ENCODE assay signal across 10 cellular contexts in the genomic region with DNA sequence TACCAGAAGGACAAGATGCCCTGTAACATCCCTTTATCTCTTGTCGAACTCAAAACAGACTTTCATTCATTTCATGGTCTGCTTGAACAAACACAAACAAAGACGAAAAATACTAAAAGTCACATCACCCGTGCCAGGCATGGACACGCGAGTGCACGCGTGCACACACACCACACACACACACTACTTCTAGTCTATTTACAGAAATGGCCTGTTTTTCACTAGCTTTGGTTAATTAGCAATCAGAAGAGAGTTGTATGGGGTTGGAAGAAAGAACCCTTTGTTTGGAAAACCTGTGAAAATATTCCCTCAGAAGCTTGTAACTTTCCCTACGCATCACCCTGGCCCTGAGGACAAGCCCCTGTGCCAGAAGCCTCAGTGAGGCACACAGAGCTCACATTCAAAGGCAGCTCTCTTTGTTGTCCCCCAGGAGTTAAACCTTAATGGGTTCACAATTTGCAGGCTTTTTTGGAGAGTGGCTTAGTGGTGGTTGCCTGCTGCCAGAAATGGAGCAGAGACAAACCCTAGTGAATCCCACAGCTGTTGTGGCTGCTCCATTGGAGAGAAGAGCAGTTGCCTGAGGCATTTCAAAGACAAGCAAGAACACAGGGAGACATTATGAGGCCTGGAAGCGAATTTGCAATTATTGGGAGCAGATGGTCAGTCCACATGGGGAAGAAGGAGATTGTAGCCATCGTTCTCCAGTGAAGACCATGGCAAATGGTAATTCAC. TPM values are rescaled to one million over a fixed set of nuclear protein-coding genes. Genes with fewer than 3 reads are reported as not detected.
DNase-seq lines count a peak whose midpoint lies in the region; ATAC-seq and TF ChIP-seq lines count a peak whose summit lies in the region.
"Had no signal": no experiment of that assay in that cellular context is flagged by ENCODE, and none has a peak within 500 bp of the region (broad histone marks: within the 10 kb centered on the region; RNA-seq: fewer than 3 reads in every experiment).

No MANE protein-coding gene starts in this region.

- POLR2A ChIA-PET in AG04450 (lab: Yijun Ruan, JAX): no interaction called here
- POLR2A ChIA-PET in Panc1 (lab: Charles Lee): no interaction called here

- ATAC-seq in Panc1 (0 out of 2 replicates have a peak, but pooled peaks have one; percentile 32), foreskin keratinocyte (no peak), GM18858 (IDR thresholded peaks at IDR 0.05; ENCODE audit: unreplicated experiment) (no peak)

- H3K36me3 ChIP-seq in Panc1 (ENCODE audit: control insufficient read depth, insufficient read depth, low read length) (no peaks in the 10 kb centered on the region), osteoblast (ENCODE audit: insufficient read depth, low read length) (peaks cover 12% of the 10 kb centered on the region)

- CTCF ChIA-PET in AG04450 (lab: Charles Lee) (interaction anchor here (0.6 to 2.3 kb wide), 6 partner anchors 15 to 561 kb away, joined by 3 to 7 read pairs (median 3); no protein-coding TSS in a partner anchor), Panc1 (lab: Charles Lee) (no interaction called here)

- H3K9me3 ChIP-seq in AG04450 (ENCODE audit: control insufficient read depth, insufficient read depth, low read length): no peaks in the 10 kb centered on the region; the same call in 1 of the 2 replicates
- no peaks in the 10 kb centered on the region for H3K9me3 ChIP-seq in Panc1 (ENCODE audit: control insufficient read depth, insufficient read depth, low read depth, low read length)
- H3K9me3 ChIP-seq in osteoblast (ENCODE audit: low read depth, low read length): no peaks in the 10 kb centered on the region

- TF ChIP-seq CTCF in AG04450 (IDR thresholded peaks at IDR 0.05; ENCODE audit: low read depth, low read length) (no peak), Panc1 (IDR thresholded peaks at IDR 0.05) (no peak), foreskin keratinocyte (conservative IDR thresholded peaks at IDR 0.05) (no peak), osteoblast (IDR thresholded peaks at IDR 0.05; ENCODE audit: extremely low read depth, low read depth, low read length) (no peak), GM13976 (IDR thresholded peaks at IDR 0.05; ENCODE audit: borderline replicate concordance, control extremely low read depth, extremely low read depth, insufficient read depth, missing control alignments) (no peak)

- in situ Hi-C loops in Panc1 (cut with HindIII; ENCODE audit: low pct_unique_long_range_greater_than_20kb, low sequenced_read_pairs): no loop called here
- in situ Hi-C loops in GM13976 (cut with MboI; ENCODE audit: low sequenced_read_pairs, unreplicated experiment): no loop called here

- H3K27me3 ChIP-seq in AG04450 (ENCODE audit: control insufficient read depth, insufficient read depth, low read length): no peaks in the 10 kb centered on the region
- H3K27me3 ChIP-seq in Panc1 (ENCODE audit: control insufficient read depth, insufficient read depth, low read length): no peaks in the 10 kb centered on the region
- no peaks in the 10 kb centered on the region for H3K27me3 ChIP-seq in foreskin keratinocyte
- no peaks in the 10 kb centered on the region for H3K27me3 ChIP-seq in osteoblast (ENCODE audit: insufficient read depth, low read length)

- no peaks in the 10 kb centered on the region for H4K20me1 ChIP-seq in osteoblast (ENCODE audit: insufficient read depth, low read length)

- intact Hi-C loops in Panc1 (cut with micrococcal nuclease; ENCODE audit: unreplicated experiment): loop anchor here (5.0 kb wide), 1 partner anchor 313 kb away; no protein-coding TSS in a partner anchor

- no peak for DNase-seq in AG04450 (ENCODE audit: low read depth, low spot score)
- DNase-seq in Panc1 (ENCODE audit: low read depth, low spot score): no peak
- no peak for DNase-seq in foreskin keratinocyte
- DNase-seq in osteoblast (ENCODE audit: insufficient read length, low spot score, missing footprints): no peak
- DNase-seq in NCI-H1694 (lab: John Stamatoyannopoulos, UW): no peak
- DNase-seq in GM13976 (ENCODE audit: low spot score): no peak
- no peak for DNase-seq in HT-29 (ENCODE audit: low spot score)
- DNase-seq: activated naive CD4-positive, alpha-beta T cell treated with anti-CD3 and anti-CD28 coated beads for 36 hours; T-helper 1 cell had no signal

- H3K4me1 ChIP-seq in Panc1 (ENCODE audit: control insufficient read depth, insufficient read depth, low read length): peaks cover 17% of the 10 kb centered on the region
- peaks cover 38% of the 10 kb centered on the region for H3K4me1 ChIP-seq in foreskin keratinocyte
- H3K4me1 ChIP-seq in osteoblast (ENCODE audit: insufficient read depth, low read length): peaks cover 66% of the 10 kb centered on the region

- H3K4me2 ChIP-seq in osteoblast (ENCODE audit: insufficient read depth, low read length): peak overlapping the region; percentile 80

- peaks cover 86% of the 10 kb centered on the region for H3K79me2 ChIP-seq in osteoblast (ENCODE audit: insufficient read depth, low read length)

- no peak overlapping the region for H2AFZ ChIP-seq in osteoblast (ENCODE audit: low read length)

- H3K4me3 ChIP-seq in AG04450 (ENCODE audit: low read depth, low read length) (no peak overlapping the region), Panc1 (ENCODE audit: low read depth in 2 of 2, low read length in 2 of 2) (no peak overlapping the region), osteoblast (ENCODE audit: insufficient read depth, low read length) (peak overlapping the region; percentile 54)

- no TSS peak for BruUV-seq in Panc1 (replicated peaks; lab: Mats Ljungman, UMichigan)

- H3K27ac ChIP-seq in AG04450 (ENCODE audit: low read depth, low read length) (peak overlapping the region; percentile 85), Panc1 (ENCODE audit: low read length) (peak overlapping the region; percentile 13), foreskin keratinocyte (peak overlapping the region; percentile 9), osteoblast (ENCODE audit: low read depth, low read length) (peak overlapping the region; percentile 97)

RNA-seq across cellular contexts. Expression of gene STARD13, which starts 55.9 kb away (rescaled TPM):
- polyA plus RNA-seq in AG04450 (2011; rRNA removed) (27.7 and 28.4 TPM in 2 replicates), foreskin keratinocyte (2.3 and 3.5 TPM in 2 replicates)
- polyA minus RNA-seq in AG04450 (2011; rRNA and poly(A)+ RNA removed): 135 and 154 TPM in 2 replicates
- total RNA-seq in Panc1 (2021; ENCODE audit: unreplicated experiment) (6.5 TPM), foreskin keratinocyte (12.6 and 13.2 TPM in 2 replicates), osteoblast (28.2 and 28.3 TPM in 2 replicates)
- polyA plus RNA-seq in Panc1 (2012; ENCODE audit: insufficient read length): 2.8 TPM
- 1.1 and 2.3 TPM in 2 replicates for total RNA-seq in HT-29 (2014; rRNA removed; shearing (Covaris generic))

Comparison
In these comparisons a context has a peak if more than half of its experiments do, and no peak if none do; other contexts are left out.
1. H3K27ac ChIP-seq: peak in every context shown above with its lines; median percentile 97 in osteoblast; 85 in AG04450; 13 in Panc1; 9 in foreskin keratinocyte.